In genomic region chr4:85420831-85421230, GRCh38 we compare ENCODE assay signal across 1 cellular context.
TF ChIP-seq lines count a peak whose summit lies in the region.

No MANE protein-coding gene starts in this region.

TF ChIP-seq in GM23338, 12 proteins besides CTCF, POLR2A, EP300 and RAD21:
- TF ChIP-seq ETS1 (IDR thresholded peaks at IDR 0.05): no peak
- TF ChIP-seq EZH2 (IDR thresholded peaks at IDR 0.05; ENCODE audit: low read depth, unreplicated experiment): no peak
- no peak for TF ChIP-seq POLR2AphosphoS5 (IDR thresholded peaks at IDR 0.05; ENCODE audit: low read depth)
- TF ChIP-seq CREB1 (CRISPR knock-in tag; IDR thresholded peaks at IDR 0.05; ENCODE audit: low read depth): no peak
- TF ChIP-seq STAT1 (IDR thresholded peaks at IDR 0.05; ENCODE audit: unreplicated experiment): no peak
- TF ChIP-seq ZNF331 (CRISPR knock-in tag; IDR thresholded peaks at IDR 0.05; ENCODE audit: low read depth): no peak
- no peak for TF ChIP-seq ZNF114 (CRISPR knock-in tag; IDR thresholded peaks at IDR 0.05)
- TF ChIP-seq NANOG (IDR thresholded peaks at IDR 0.05; ENCODE audit: borderline replicate concordance): no peak
- no peak for TF ChIP-seq EZH2phosphoT487 (IDR thresholded peaks at IDR 0.05; ENCODE audit: unreplicated experiment)
- no peak for TF ChIP-seq REST (IDR thresholded peaks at IDR 0.05; ENCODE audit: unreplicated experiment)
- no peak for TF ChIP-seq ZNF462 (CRISPR knock-in tag; IDR thresholded peaks at IDR 0.05)
